Comparison of ENCODE assay signal across 28 cellular contexts in genomic region chr6:168888786-168889345, GRCh38.
"Had no signal": no experiment of that assay in that cellular context is flagged by ENCODE, and none has a peak within 500 bp of the region (broad histone marks: within the 10 kb centered on the region; RNA-seq: fewer than 3 reads in every experiment).

No MANE protein-coding gene starts in this region.

- H3K9me3 ChIP-seq: colonic mucosa, esophagus squamous epithelium, heart right ventricle, mucosa of descending colon, ovary, right lobe of liver, spleen, suprapubic skin, transverse colon, upper lobe of right lung, uterus had no signal

- H3K27me3 Mint-ChIP-seq: central memory CD8-positive, alpha-beta T cell; naive thymus-derived CD8-positive, alpha-beta T cell; stimulated activated memory B cell treated with anti-CD40 and anti-IgM and Interleukin-4, amounts not matched to agents 10 μg/mL and 1 μg/mL and 100 μg/mL, for 72 hours had no signal

- H3K4me3 Mint-ChIP-seq: central memory CD8-positive, alpha-beta T cell; dendritic cell treated with granulocyte-macrophage colony-stimulating factor and Interleukin-4, amounts not matched to agents 40 ng/mL and 50 ng/mL, for 4 days; memory B cell; mesothelial cell of epicardium; naive thymus-derived CD8-positive, alpha-beta T cell; nephron progenitor cell; stimulated activated memory B cell treated with anti-CD40 and anti-IgM and Interleukin-4, amounts not matched to agents 10 μg/mL and 1 μg/mL and 100 μg/mL, for 72 hours; stimulated activated naive CD8-positive, alpha-beta T cell treated with anti-CD3 and anti-CD28 coated beads, Interleukin-15, Interleukin-2, amounts not matched to agents 100 ng/mL and 50 ng/mL, for 24 hours had no signal

- H3K9me3 Mint-ChIP-seq: central memory CD8-positive, alpha-beta T cell; dendritic cell treated with granulocyte-macrophage colony-stimulating factor and Interleukin-4, amounts not matched to agents 40 ng/mL and 50 ng/mL, for 4 days; mesothelial cell of epicardium; stimulated activated memory B cell treated with anti-CD40 and anti-IgM and Interleukin-4, amounts not matched to agents 10 μg/mL and 1 μg/mL and 100 μg/mL, for 72 hours; stimulated activated naive CD8-positive, alpha-beta T cell treated with anti-CD3 and anti-CD28 coated beads, Interleukin-15, Interleukin-2, amounts not matched to agents 100 ng/mL and 50 ng/mL, for 24 hours had no signal

- H3K27ac Mint-ChIP-seq: dendritic cell treated with granulocyte-macrophage colony-stimulating factor and Interleukin-4, amounts not matched to agents 40 ng/mL and 50 ng/mL, for 4 days; memory B cell; mesothelial cell of epicardium; nephron progenitor cell; stimulated activated memory B cell treated with anti-CD40 and anti-IgM and Interleukin-4, amounts not matched to agents 10 μg/mL and 1 μg/mL and 100 μg/mL, for 72 hours; stimulated activated naive CD8-positive, alpha-beta T cell treated with anti-CD3 and anti-CD28 coated beads, Interleukin-15, Interleukin-2, amounts not matched to agents 100 ng/mL and 50 ng/mL, for 24 hours had no signal

- H3K4me1 ChIP-seq: colonic mucosa, right lobe of liver, suprapubic skin, transverse colon, upper lobe of right lung, uterus had no signal

- ATAC-seq: heart right ventricle; left lobe of liver; mucosa of descending colon; naive thymus-derived CD8-positive, alpha-beta T cell; right lobe of liver; stimulated activated memory B cell treated with anti-CD40 and anti-IgM and Interleukin-4, amounts not matched to agents 10 μg/mL and 1 μg/mL and 100 μg/mL, for 72 hours; upper lobe of right lung had no signal

- DNase-seq: colonic mucosa; effector memory CD4-positive, alpha-beta T cell; erythroblast; esophagus squamous epithelium; foreskin melanocyte; glutamatergic neuron; heart right ventricle; hippocampal formation; mucosa of descending colon; naive thymus-derived CD8-positive, alpha-beta T cell; nephron progenitor cell; nucleus accumbens; ovary; right lobe of liver; spleen; stimulated activated CD4-positive, alpha-beta T cell treated with anti-CD3 and anti-CD28 coated beads, Interleukin-4, amount 100 ng/mL, for 4 hours; transverse colon; upper lobe of right lung; uterus had no signal

- H3K4me1 Mint-ChIP-seq: stimulated activated memory B cell treated with anti-CD40 and anti-IgM and Interleukin-4, amounts not matched to agents 10 μg/mL and 1 μg/mL and 100 μg/mL, for 72 hours had no signal

- H3K36me3 ChIP-seq: colonic mucosa, esophagus squamous epithelium, heart right ventricle, ovary, right lobe of liver, spleen, suprapubic skin, transverse colon, upper lobe of right lung, uterus had no signal

- H3K36me3 Mint-ChIP-seq: memory B cell; mesothelial cell of epicardium; naive thymus-derived CD8-positive, alpha-beta T cell; stimulated activated memory B cell treated with anti-CD40 and anti-IgM and Interleukin-4, amounts not matched to agents 10 μg/mL and 1 μg/mL and 100 μg/mL, for 72 hours had no signal

- H3K4me3 ChIP-seq: colonic mucosa, esophagus squamous epithelium, heart right ventricle, lung, mucosa of descending colon, ovary, right lobe of liver, spleen, suprapubic skin, transverse colon, upper lobe of right lung, uterus had no signal

- H3K27me3 ChIP-seq: colonic mucosa, ovary, right lobe of liver, transverse colon, uterus had no signal

- H3K27ac ChIP-seq: colonic mucosa, esophagus squamous epithelium, heart right ventricle, ovary, right lobe of liver, spleen, suprapubic skin, transverse colon, upper lobe of right lung had no signal
